Comparison of ENCODE assay signal across 1 cellular context in the genomic region with DNA sequence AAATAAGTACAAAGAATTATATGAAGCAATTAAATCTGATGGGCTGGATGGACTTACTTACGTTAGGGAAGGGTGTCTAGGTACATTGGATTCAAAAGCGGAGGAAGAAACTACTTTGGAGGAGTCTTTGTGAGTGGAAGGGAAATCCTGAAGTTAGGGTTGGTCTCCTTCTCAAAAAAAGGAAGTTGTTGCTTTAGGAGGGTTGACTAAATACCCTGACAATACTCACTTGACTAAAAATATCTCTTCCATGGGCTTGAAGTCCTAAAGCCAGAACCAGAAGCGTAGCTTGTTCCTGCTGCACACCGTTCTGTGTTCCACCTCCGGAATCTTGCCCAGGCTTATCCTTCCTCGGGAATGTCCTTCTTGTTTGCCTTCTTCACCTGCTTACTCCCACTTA.
TF ChIP-seq lines count a peak whose summit lies in the region.

No MANE protein-coding gene starts in this region.

TF ChIP-seq in GM23338, 12 proteins besides CTCF, POLR2A, EP300 and RAD21 (continued from another document):
- TF ChIP-seq, protein P1, sequence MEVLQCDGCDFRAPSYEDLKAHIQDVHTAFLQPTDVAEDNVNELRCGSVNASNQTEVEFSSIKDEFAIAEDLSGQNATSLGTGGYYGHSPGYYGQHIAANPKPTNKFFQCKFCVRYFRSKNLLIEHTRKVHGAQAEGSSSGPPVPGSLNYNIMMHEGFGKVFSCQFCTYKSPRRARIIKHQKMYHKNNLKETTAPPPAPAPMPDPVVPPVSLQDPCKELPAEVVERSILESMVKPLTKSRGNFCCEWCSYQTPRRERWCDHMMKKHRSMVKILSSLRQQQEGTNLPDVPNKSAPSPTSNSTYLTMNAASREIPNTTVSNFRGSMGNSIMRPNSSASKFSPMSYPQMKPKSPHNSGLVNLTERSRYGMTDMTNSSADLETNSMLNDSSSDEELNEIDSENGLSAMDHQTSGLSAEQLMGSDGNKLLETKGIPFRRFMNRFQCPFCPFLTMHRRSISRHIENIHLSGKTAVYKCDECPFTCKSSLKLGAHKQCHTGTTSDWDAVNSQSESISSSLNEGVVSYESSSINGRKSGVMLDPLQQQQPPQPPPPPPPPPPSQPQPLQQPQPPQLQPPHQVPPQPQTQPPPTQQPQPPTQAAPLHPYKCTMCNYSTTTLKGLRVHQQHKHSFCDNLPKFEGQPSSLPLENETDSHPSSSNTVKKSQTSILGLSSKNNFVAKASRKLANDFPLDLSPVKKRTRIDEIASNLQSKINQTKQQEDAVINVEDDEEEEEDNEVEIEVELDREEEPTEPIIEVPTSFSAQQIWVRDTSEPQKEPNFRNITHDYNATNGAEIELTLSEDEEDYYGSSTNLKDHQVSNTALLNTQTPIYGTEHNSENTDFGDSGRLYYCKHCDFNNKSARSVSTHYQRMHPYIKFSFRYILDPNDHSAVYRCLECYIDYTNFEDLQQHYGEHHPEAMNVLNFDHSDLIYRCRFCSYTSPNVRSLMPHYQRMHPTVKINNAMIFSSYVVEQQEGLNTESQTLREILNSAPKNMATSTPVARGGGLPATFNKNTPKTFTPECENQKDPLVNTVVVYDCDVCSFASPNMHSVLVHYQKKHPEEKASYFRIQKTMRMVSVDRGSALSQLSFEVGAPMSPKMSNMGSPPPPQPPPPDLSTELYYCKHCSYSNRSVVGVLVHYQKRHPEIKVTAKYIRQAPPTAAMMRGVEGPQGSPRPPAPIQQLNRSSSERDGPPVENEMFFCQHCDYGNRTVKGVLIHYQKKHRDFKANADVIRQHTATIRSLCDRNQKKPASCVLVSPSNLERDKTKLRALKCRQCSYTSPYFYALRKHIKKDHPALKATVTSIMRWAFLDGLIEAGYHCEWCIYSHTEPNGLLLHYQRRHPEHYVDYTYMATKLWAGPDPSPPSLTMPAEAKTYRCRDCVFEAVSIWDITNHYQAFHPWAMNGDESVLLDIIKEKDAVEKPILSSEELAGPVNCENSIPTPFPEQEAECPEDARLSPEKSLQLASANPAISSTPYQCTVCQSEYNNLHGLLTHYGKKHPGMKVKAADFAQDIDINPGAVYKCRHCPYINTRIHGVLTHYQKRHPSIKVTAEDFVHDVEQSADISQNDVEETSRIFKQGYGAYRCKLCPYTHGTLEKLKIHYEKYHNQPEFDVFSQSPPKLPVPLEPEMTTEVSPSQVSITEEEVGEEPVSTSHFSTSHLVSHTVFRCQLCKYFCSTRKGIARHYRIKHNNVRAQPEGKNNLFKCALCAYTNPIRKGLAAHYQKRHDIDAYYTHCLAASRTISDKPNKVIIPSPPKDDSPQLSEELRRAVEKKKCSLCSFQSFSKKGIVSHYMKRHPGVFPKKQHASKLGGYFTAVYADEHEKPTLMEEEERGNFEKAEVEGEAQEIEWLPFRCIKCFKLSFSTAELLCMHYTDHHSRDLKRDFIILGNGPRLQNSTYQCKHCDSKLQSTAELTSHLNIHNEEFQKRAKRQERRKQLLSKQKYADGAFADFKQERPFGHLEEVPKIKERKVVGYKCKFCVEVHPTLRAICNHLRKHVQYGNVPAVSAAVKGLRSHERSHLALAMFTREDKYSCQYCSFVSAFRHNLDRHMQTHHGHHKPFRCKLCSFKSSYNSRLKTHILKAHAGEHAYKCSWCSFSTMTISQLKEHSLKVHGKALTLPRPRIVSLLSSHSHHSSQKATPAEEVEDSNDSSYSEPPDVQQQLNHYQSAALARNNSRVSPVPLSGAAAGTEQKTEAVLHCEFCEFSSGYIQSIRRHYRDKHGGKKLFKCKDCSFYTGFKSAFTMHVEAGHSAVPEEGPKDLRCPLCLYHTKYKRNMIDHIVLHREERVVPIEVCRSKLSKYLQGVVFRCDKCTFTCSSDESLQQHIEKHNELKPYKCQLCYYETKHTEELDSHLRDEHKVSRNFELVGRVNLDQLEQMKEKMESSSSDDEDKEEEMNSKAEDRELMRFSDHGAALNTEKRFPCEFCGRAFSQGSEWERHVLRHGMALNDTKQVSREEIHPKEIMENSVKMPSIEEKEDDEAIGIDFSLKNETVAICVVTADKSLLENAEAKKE (CRISPR knock-in tag; IDR thresholded peaks at IDR 0.05): no peak
- no peak for TF ChIP-seq NANOG (IDR thresholded peaks at IDR 0.05; ENCODE audit: borderline replicate concordance)
